ENCODE assay signal across 27 cellular contexts in the genomic region with DNA sequence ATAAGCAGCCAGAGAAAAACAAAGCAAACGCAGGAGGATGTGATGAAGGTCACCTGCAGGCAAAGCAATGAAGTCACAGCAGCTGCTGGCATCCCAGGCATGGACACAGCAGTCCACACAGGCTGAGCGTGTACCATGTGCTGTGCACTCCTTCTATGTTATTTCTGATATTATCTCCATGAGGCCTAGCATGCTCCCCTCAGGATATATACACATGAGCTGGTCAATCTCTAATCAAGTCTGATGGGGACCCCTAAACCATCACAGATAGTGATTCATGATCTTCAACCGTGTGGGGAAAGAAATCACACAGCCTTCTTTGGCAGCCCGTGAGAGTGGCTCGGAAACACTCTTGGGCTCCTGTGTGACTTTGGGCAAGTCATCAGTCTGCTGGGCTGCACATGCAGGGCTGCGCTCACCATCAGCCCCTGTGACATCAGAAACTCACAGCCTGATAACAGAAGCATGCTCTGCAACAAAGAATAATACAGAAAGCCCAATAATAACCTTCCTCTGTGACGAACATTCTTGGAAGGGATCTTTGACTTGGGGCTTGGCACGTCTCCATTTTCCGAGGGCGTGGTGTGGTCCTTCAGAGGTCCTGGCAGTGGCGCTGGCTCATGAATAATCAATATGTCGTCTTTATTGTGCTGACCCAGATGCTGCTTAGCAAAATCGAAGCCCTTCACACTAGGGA.
DNase-seq lines count a peak whose midpoint lies in the region; ATAC-seq, FAIRE-seq and TF ChIP-seq lines count a peak whose summit lies in the region.
"Had no signal": no experiment of that assay in that cellular context is flagged by ENCODE, and none has a peak within 500 bp of the region (broad histone marks: within the 10 kb centered on the region; RNA-seq: fewer than 3 reads in every experiment).

No MANE protein-coding gene starts in this region.

- no peak for TF ChIP-seq RAD21 in HepG2 (CRISPR knock-in tag; IDR thresholded peaks at IDR 0.05)

- H2AFZ ChIP-seq in PC-3 (ENCODE audit: low read length) (no peak overlapping the region), HepG2 (ENCODE audit: low read length) (no peak overlapping the region)

- DNase-seq in AG09319 (ENCODE audit: extremely low read depth, low read depth) = peak; percentile 35
- no peak for DNase-seq in PC-3
- peak; percentile 39 for DNase-seq in fibroblast of pulmonary artery (ENCODE audit: low read depth)
- peak; percentile 68 for DNase-seq in mucosa of gallbladder (ENCODE audit: low spot score)
- DNase-seq in HepG2 (ENCODE audit: low spot score) = no peak
- no peak for DNase-seq in GM10248 (ENCODE audit: extremely low spot score)
- no peak for DNase-seq in SKM-1 treated with dmso at 0.1 percent for 144 hours (lab: John Stamatoyannopoulos, UW; ENCODE audit: unreplicated experiment)
- DNase-seq: ACHN; activated B cell treated with CpG ODN at 0.5 μM for 24 hours; activated CD4-positive, alpha-beta memory T cell treated with anti-CD3 and anti-CD28 coated beads, Interleukin-2, amount 10 ng/mL, durations not matched to agents 7 days and 5 days; activated T-cell treated with anti-CD3 and anti-CD28 coated beads, Interleukin-2, amount 50 U/mL, for 1 hour; CD4-positive, alpha-beta T cell; cortex of kidney; DMS53; foreskin melanocyte; GF-D8; kidney; naive thymus-derived CD8-positive, alpha-beta T cell; NCI-H187 treated with DMSO at 0.1 percent for 48 hours; NCI-H345; pancreas; stimulated activated CD4-positive, alpha-beta T cell treated with anti-CD3 and anti-CD28 coated beads, Interleukin-2, amount 100 ng/mL, for 24 hours; stimulated activated naive CD4-positive, alpha-beta T cell treated with Interleukin-2 at 50 U/mL for 16 hours; transverse colon had no signal

- H4K20me1 ChIP-seq in PC-3 (ENCODE audit: low read length) = no peaks in the 10 kb centered on the region
- no peaks in the 10 kb centered on the region for H4K20me1 ChIP-seq in HepG2 (ENCODE audit: insufficient read depth, low read length)

- H3K9me2 ChIP-seq in PC-3 (replicated peaks; ENCODE audit: low read length) = no peaks in the 10 kb centered on the region

- H3K27me3 ChIP-seq in PC-3 (ENCODE audit: low read length) = no peaks in the 10 kb centered on the region
- H3K27me3 ChIP-seq in HepG2 (ENCODE audit: control insufficient read depth in 1 of 2, insufficient read depth in 2 of 2, low read length in 2 of 2) = no peaks in the 10 kb centered on the region
- H3K27me3 ChIP-seq: pancreas, SJSA1, transverse colon had no signal

- no peak for FAIRE-seq in HepG2 (lab: Jason Lieb, UNC)
- FAIRE-seq: GM12878, kidney, pancreas had no signal

- H3K36me3 ChIP-seq in PC-3 (ENCODE audit: low read depth, low read length) (peaks cover 12% of the 10 kb centered on the region; the same call in 1 of the 2 replicates), HepG2 (replicated peaks in 1 of 2; ENCODE audit: control insufficient read depth in 1 of 2, insufficient read depth in 2 of 2, low read length in 2 of 2) (peaks cover 0 to 4% of the 10 kb centered on the region in 2 experiments; a peak in 1 of 5 replicates)
- H3K36me3 ChIP-seq: SJSA1, transverse colon had no signal

- H3K9ac ChIP-seq in PC-3 (ENCODE audit: low read length) (no peak overlapping the region), HepG2 (ENCODE audit: insufficient read depth, low read depth, low read length) (no peak overlapping the region)

- H3K9me3 ChIP-seq in PC-3 (ENCODE audit: low read length) (no peaks in the 10 kb centered on the region), HepG2 (ENCODE audit: low read length) (no peaks in the 10 kb centered on the region)
- H3K9me3 ChIP-seq: pancreas, SJSA1, transverse colon had no signal

- H3K4me3 ChIP-seq in PC-3 (ENCODE audit: low read length) = no peak overlapping the region
- H3K4me3 ChIP-seq in fibroblast of pulmonary artery (replicated peaks; ENCODE audit: low read depth, low read length) = no peak overlapping the region
- H3K4me3 ChIP-seq in HepG2 (replicated peaks in 1 of 3; ENCODE audit: insufficient read depth in 1 of 3, low read depth in 2 of 3, low read length in 3 of 3) = no peak overlapping the region
- H3K4me3 ChIP-seq: GM12878, pancreas, SJSA1, transverse colon had no signal

- H3K4me2 ChIP-seq in PC-3 (ENCODE audit: low read length) (no peak overlapping the region), HepG2 (ENCODE audit: low read depth, low read length) (no peak overlapping the region)

- TF ChIP-seq POLR2A in HepG2 (IDR thresholded peaks at IDR 0.05; ENCODE audit: insufficient read depth in 1 of 2, low read depth in 2 of 2, low read length in 2 of 2) = no peak

- 91% methylated on average over 11 of the region's 13 CpGs for WGBS in HepG2 (ENCODE audit: low lambda C conversion rate)

- H3K27ac ChIP-seq in PC-3 (ENCODE audit: low read length) (peak overlapping the region; percentile 7; the same call in 1 of the 2 replicates), HepG2 (ENCODE audit: extremely low read length, insufficient read depth, low read length) (no peak overlapping the region)
- H3K27ac ChIP-seq: pancreas, SJSA1, transverse colon had no signal

- in situ Hi-C loops in HepG2 (cut with HindIII; ENCODE audit: extremely low pct_ligation_motif_present, low pct_unique_long_range_greater_than_20kb) = no loop called here

- TF ChIP-seq CTCF in AG09319 (IDR thresholded peaks at IDR 0.05; ENCODE audit: low read depth, low read length) (no peak), PC-3 (conservative IDR thresholded peaks at IDR 0.05; ENCODE audit: low read depth, low read length) (no peak), fibroblast of pulmonary artery (IDR thresholded peaks at IDR 0.05; ENCODE audit: low read length, missing control alignments) (no peak), HepG2 (CRISPR knock-in tag; IDR thresholded peaks at IDR 0.05) (no peak), GM10248 (IDR thresholded peaks at IDR 0.05; ENCODE audit: control extremely low read depth, extremely low read depth, low read depth, missing control alignments) (no peak)

- H3F3A ChIP-seq in PC-3 (ENCODE audit: low read length, unreplicated experiment) = no peaks in the 10 kb centered on the region

- CTCF ChIA-PET in PC-3 (lab: Charles Lee) = no interaction called here
- CTCF ChIA-PET in HepG2 (lab: Yijun Ruan, JAX; ENCODE audit: low intra/inter-chr PET ratio, low total read pairs) = no interaction called here
- CTCF ChIA-PET in GM10248 (lab: Yijun Ruan, JAX) = no interaction called here

- H3K4me1 ChIP-seq in PC-3 (ENCODE audit: insufficient read depth, low read length) = peaks cover 22% of the 10 kb centered on the region
- peaks cover 9% of the 10 kb centered on the region; the same call in 1 of the 2 replicates for H3K4me1 ChIP-seq in HepG2 (ENCODE audit: insufficient read depth, low read length)
- H3K4me1 ChIP-seq: pancreas, transverse colon had no signal

- TF ChIP-seq EP300 in HepG2 (IDR thresholded peaks at IDR 0.05; ENCODE audit: low read depth in 2 of 2, low read length in 2 of 2) = no peak
- TF ChIP-seq EP300 in HepG2 (CRISPR knock-in tag; IDR thresholded peaks at IDR 0.05; ENCODE audit: borderline replicate concordance) = no peak

- H3K79me2 ChIP-seq in PC-3 (ENCODE audit: low read length) (no peaks in the 10 kb centered on the region), HepG2 (ENCODE audit: insufficient read depth, low read length) (no peaks in the 10 kb centered on the region)

- no TSS peak for BruUV-seq in PC-3 (replicated peaks; lab: Mats Ljungman, UMichigan)
- no TSS peak for BruUV-seq in HepG2 (replicated peaks; lab: Mats Ljungman, UMichigan)

- no peak for ATAC-seq in PC-3
- ATAC-seq in GM21381 (IDR thresholded peaks at IDR 0.05; ENCODE audit: unreplicated experiment) = no peak
- no peak for ATAC-seq in HepG2
- ATAC-seq: GM12878; naive thymus-derived CD8-positive, alpha-beta T cell; pancreas had no signal

- POLR2A ChIA-PET in PC-3 (lab: Charles Lee; ENCODE audit: unreplicated experiment) = no interaction called here
- POLR2A ChIA-PET in HepG2 (lab: Yijun Ruan, JAX) = no interaction called here
- POLR2A ChIA-PET in GM10248 (lab: Yijun Ruan, JAX) = no interaction called here

- intact Hi-C loops in PC-3 (cut with micrococcal nuclease) = no loop called here
- intact Hi-C loops in HepG2 (cut with micrococcal nuclease; ENCODE audit: unreplicated experiment) = no loop called here

TF ChIP-seq in HepG2, 621 proteins besides CTCF, POLR2A, EP300 and RAD21 (continues in another document):
- no peak for TF ChIP-seq ZNF501 (CRISPR knock-in tag; IDR thresholded peaks at IDR 0.05)
- TF ChIP-seq SP4 (CRISPR knock-in tag; IDR thresholded peaks at IDR 0.05) = no peak
- TF ChIP-seq ZSCAN12 (CRISPR knock-in tag; IDR thresholded peaks at IDR 0.05) = no peak
- TF ChIP-seq ZNF703 (CRISPR knock-in tag; IDR thresholded peaks at IDR 0.05; ENCODE audit: borderline replicate concordance) = no peak
- no peak for TF ChIP-seq NR2F2 (IDR thresholded peaks at IDR 0.05; ENCODE audit: borderline replicate concordance, low read depth)
- TF ChIP-seq, protein P1, sequence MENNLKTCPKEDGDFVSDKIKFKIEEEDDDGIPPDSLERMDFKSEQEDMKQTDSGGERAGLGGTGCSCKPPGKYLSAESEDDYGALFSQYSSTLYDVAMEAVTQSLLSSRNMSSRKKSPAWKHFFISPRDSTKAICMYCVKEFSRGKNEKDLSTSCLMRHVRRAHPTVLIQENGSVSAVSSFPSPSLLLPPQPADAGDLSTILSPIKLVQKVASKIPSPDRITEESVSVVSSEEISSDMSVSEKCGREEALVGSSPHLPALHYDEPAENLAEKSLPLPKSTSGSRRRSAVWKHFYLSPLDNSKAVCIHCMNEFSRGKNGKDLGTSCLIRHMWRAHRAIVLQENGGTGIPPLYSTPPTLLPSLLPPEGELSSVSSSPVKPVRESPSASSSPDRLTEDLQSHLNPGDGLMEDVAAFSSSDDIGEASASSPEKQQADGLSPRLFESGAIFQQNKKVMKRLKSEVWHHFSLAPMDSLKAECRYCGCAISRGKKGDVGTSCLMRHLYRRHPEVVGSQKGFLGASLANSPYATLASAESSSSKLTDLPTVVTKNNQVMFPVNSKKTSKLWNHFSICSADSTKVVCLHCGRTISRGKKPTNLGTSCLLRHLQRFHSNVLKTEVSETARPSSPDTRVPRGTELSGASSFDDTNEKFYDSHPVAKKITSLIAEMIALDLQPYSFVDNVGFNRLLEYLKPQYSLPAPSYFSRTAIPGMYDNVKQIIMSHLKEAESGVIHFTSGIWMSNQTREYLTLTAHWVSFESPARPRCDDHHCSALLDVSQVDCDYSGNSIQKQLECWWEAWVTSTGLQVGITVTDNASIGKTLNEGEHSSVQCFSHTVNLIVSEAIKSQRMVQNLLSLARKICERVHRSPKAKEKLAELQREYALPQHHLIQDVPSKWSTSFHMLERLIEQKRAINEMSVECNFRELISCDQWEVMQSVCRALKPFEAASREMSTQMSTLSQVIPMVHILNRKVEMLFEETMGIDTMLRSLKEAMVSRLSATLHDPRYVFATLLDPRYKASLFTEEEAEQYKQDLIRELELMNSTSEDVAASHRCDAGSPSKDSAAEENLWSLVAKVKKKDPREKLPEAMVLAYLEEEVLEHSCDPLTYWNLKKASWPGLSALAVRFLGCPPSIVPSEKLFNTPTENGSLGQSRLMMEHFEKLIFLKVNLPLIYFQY (CRISPR knock-in tag; IDR thresholded peaks at IDR 0.05; ENCODE audit: borderline replicate concordance) = no peak
- TF ChIP-seq BRD4 (CRISPR knock-in tag; IDR thresholded peaks at IDR 0.05) = no peak

Comparison
In these comparisons a context has a peak if more than half of its experiments do, and no peak if none do; other contexts are left out.
1. DNase-seq: peak in AG09319 (single experiment), fibroblast of pulmonary artery (single experiment) and mucosa of gallbladder (single experiment); none in PC-3 (single experiment), HepG2 (single experiment), GM10248 (single experiment) and SKM-1 treated with dmso at 0.1 percent for 144 hours (single experiment).